In genomic region chr2:177832611-177833133, GRCh38 we compare ENCODE assay signal across 22 cellular contexts.
DNase-seq lines count a peak whose midpoint lies in the region; ATAC-seq and TF ChIP-seq lines count a peak whose summit lies in the region.
"Had no signal": no experiment of that assay in that cellular context is flagged by ENCODE, and none has a peak within 500 bp of the region (broad histone marks: within the 10 kb centered on the region; RNA-seq: fewer than 3 reads in every experiment).

No MANE protein-coding gene starts in this region.

- H3K9me3 ChIP-seq in colonic mucosa (no peaks in the 10 kb centered on the region), trophoblast cell (ENCODE audit: insufficient read depth, low read depth, low read length) (peaks cover 13% of the 10 kb centered on the region)
- H3K9me3 ChIP-seq: A549, BE2C had no signal

- no peak overlapping the region for H3K4me2 ChIP-seq in trophoblast cell (ENCODE audit: low read length)
- H3K4me2 ChIP-seq: A549; BLaER1 treated with 17β-estradiol and CSF1 and Interleukin-3, amounts not matched to agents 10 nM and 100 nM had no signal

- no peak for TF ChIP-seq CTCF in colonic mucosa (IDR thresholded peaks at IDR 0.05)

- no CpG with 5 or more reads among the region's 6 CpGs for WGBS in trophoblast cell (ENCODE audit: extremely low coverage, insufficient coverage, insufficient read length)

- H3K27ac ChIP-seq in colonic mucosa, result no peak overlapping the region
- no peak overlapping the region for H3K27ac ChIP-seq in trophoblast cell (ENCODE audit: low read depth, low read length)
- H3K27ac ChIP-seq: A549; BLaER1 treated with 17β-estradiol and CSF1 and Interleukin-3, amounts not matched to agents 10 nM and 100 nM; GM23248 had no signal

- H2BK5ac ChIP-seq in trophoblast cell (ENCODE audit: low read depth, low read length, poor library complexity), result no peak overlapping the region

- no peak overlapping the region for H3K4ac ChIP-seq in trophoblast cell (ENCODE audit: low read depth, low read length)

- H3K4me1 ChIP-seq in colonic mucosa (no peaks in the 10 kb centered on the region), trophoblast cell (ENCODE audit: control insufficient read depth in 1 of 2, insufficient read depth in 2 of 2, low read length in 2 of 2) (no peaks in the 10 kb centered on the region)
- H3K4me1 ChIP-seq: A549; BE2C; BLaER1 treated with 17β-estradiol and CSF1 and Interleukin-3, amounts not matched to agents 10 nM and 100 nM had no signal

- no peak overlapping the region for H2BK12ac ChIP-seq in trophoblast cell (ENCODE audit: low read length)

- H2BK120ac ChIP-seq in trophoblast cell (ENCODE audit: insufficient read depth, low read length, poor library complexity), result no peak overlapping the region

- peak; percentile 36 for DNase-seq in colonic mucosa
- peak in 1 of 2 donors; percentile 24 for DNase-seq in left colon
- DNase-seq in trophoblast cell, result peak; percentile 40 to 54
- no peak for DNase-seq in activated T-cell treated with anti-CD3 and anti-CD28 coated beads, Interleukin-2, amount 50 U/mL, for 1 hour
- DNase-seq in activated CD8-positive, alpha-beta memory T cell treated with anti-CD3 and anti-CD28 coated beads, Interleukin-2, amount 50 U/mL, for 4 hours, result no peak
- DNase-seq in activated CD4-positive, alpha-beta T cell treated with anti-CD3 and anti-CD28 coated beads for 1 hour, result no peak
- DNase-seq: 8988T; ACHN; AML-193; BE2C; CD4-positive, alpha-beta T cell; CD8-positive, alpha-beta memory T cell; DMS 273 treated with DMSO at 0.1 percent for 48 hours; DMS79; EL; GDM1; GM23248; H7; HCEC 1CT had no signal

- no peak overlapping the region for H3K9ac ChIP-seq in colonic mucosa (ENCODE audit: low read depth in 2 of 2, low read length in 2 of 2)
- no peak overlapping the region for H3K9ac ChIP-seq in trophoblast cell (ENCODE audit: low read length)
- H3K9ac ChIP-seq: BLaER1 treated with 17β-estradiol and CSF1 and Interleukin-3, amounts not matched to agents 10 nM and 100 nM; GM23248 had no signal

- no peaks in the 10 kb centered on the region for H3K79me2 ChIP-seq in trophoblast cell (ENCODE audit: control insufficient read depth, insufficient read depth, low read length, poor library complexity)

- no peak overlapping the region for H2AK5ac ChIP-seq in trophoblast cell (ENCODE audit: low read length)

- H4K91ac ChIP-seq in trophoblast cell (ENCODE audit: low read depth, low read length), result no peak overlapping the region

- no peak overlapping the region for H4K8ac ChIP-seq in trophoblast cell (ENCODE audit: low read depth, low read length)

- H3K14ac ChIP-seq in trophoblast cell (ENCODE audit: low read length), result no peak overlapping the region

- H3K27me3 ChIP-seq in colonic mucosa (no peaks in the 10 kb centered on the region), trophoblast cell (ENCODE audit: insufficient read depth, low read length) (no peaks in the 10 kb centered on the region)
- H3K27me3 ChIP-seq: BE2C; BLaER1 treated with 17β-estradiol and CSF1 and Interleukin-3, amounts not matched to agents 10 nM and 100 nM had no signal

- no peak overlapping the region for H2AFZ ChIP-seq in trophoblast cell (ENCODE audit: insufficient read depth, low read length, poor library complexity)
- H2AFZ ChIP-seq: GM23248 had no signal

- intact Hi-C loops in colonic mucosa (cut with DNase I), result no loop called here
- intact Hi-C loops in left colon (cut with DNase I, micrococcal nuclease), result no loop called here

- no peak overlapping the region for H3K18ac ChIP-seq in trophoblast cell (ENCODE audit: low read length)

- H3K4me3 ChIP-seq in colonic mucosa, result no peak overlapping the region
- no peak overlapping the region for H3K4me3 ChIP-seq in trophoblast cell (ENCODE audit: low read depth, low read length)
- H3K4me3 ChIP-seq: A549; BLaER1 treated with 17β-estradiol and CSF1 and Interleukin-3, amounts not matched to agents 10 nM and 100 nM; GM12878; GM23248 had no signal

- ATAC-seq in left colon, result peak; percentile 79
- ATAC-seq: A549, GM12878 had no signal

- H3K23ac ChIP-seq in trophoblast cell (ENCODE audit: low read length), result no peak overlapping the region

- H3K79me1 ChIP-seq in trophoblast cell (ENCODE audit: low read length), result no peaks in the 10 kb centered on the region

- H3K36me3 ChIP-seq in colonic mucosa (no peaks in the 10 kb centered on the region), trophoblast cell (ENCODE audit: control insufficient read depth in 1 of 2, insufficient read depth in 2 of 2, low read length in 2 of 2) (no peaks in the 10 kb centered on the region)
- H3K36me3 ChIP-seq: BE2C; BLaER1 treated with 17β-estradiol and CSF1 and Interleukin-3, amounts not matched to agents 10 nM and 100 nM had no signal

- H4K12ac ChIP-seq in trophoblast cell (ENCODE audit: low read depth, low read length), result no peak overlapping the region

Comparison
In these comparisons a context has a peak if more than half of its experiments do, and no peak if none do; other contexts are left out.
1. DNase-seq: peak in colonic mucosa (single experiment) and trophoblast cell (2 of 2); none in activated T-cell treated with anti-CD3 and anti-CD28 coated beads, Interleukin-2, amount 50 U/mL, for 1 hour (single experiment), activated CD8-positive, alpha-beta memory T cell treated with anti-CD3 and anti-CD28 coated beads, Interleukin-2, amount 50 U/mL, for 4 hours (single experiment) and activated CD4-positive, alpha-beta T cell treated with anti-CD3 and anti-CD28 coated beads for 1 hour (single experiment).